25 cellular contexts compared by ENCODE assay signal in genomic region chr5:126982195-126982594, GRCh38. TPM values are rescaled to one million over a fixed set of nuclear protein-coding genes. Genes with fewer than 3 reads are reported as not detected.
DNase-seq lines count a peak whose midpoint lies in the region; ATAC-seq and TF ChIP-seq lines count a peak whose summit lies in the region.
"Had no signal": no experiment of that assay in that cellular context is flagged by ENCODE, and none has a peak within 500 bp of the region (broad histone marks: within the 10 kb centered on the region; RNA-seq: fewer than 3 reads in every experiment).

No MANE protein-coding gene starts in this region.

- H3K27me3 ChIP-seq in SJCRH30, result no peaks in the 10 kb centered on the region

- POLR2A ChIA-PET in T-cell (lab: Charles Lee) (interaction anchor here in 1 of 2 donors (0.6 to 0.9 kb wide), 3 partner anchors 12 to 154 kb away, joined by 3 to 6 read pairs (median 3); no protein-coding TSS in a partner anchor), HEK293T (lab: Yijun Ruan, JAX) (no interaction called here)

- CTCF ChIA-PET in T-cell (lab: Charles Lee) (interaction anchor here in 1 of 2 donors (0.5 kb wide), 2 partner anchors 9 to 10 kb away, joined by 3 to 7 read pairs; no protein-coding TSS in a partner anchor), HEK293T (lab: Yijun Ruan, JAX) (no interaction called here)

- no peak for TF ChIP-seq CTCF in endothelial cell (IDR thresholded peaks at IDR 0.05; ENCODE audit: unreplicated experiment)

- H3K4me3 Mint-ChIP-seq in endothelial cell (ENCODE audit: unreplicated experiment) (peak overlapping the region; percentile 73), T-cell (no peak overlapping the region)
- H3K4me3 Mint-ChIP-seq in stimulated activated memory B cell treated with anti-CD40 and anti-IgM and Interleukin-4, amounts not matched to agents 10 μg/mL and 1 μg/mL and 100 μg/mL, for 72 hours, result no peak overlapping the region
- H3K4me3 Mint-ChIP-seq: CD8-positive, alpha-beta memory T cell had no signal

- H3K27me3 Mint-ChIP-seq in endothelial cell (ENCODE audit: unreplicated experiment) (no peaks in the 10 kb centered on the region), T-cell (no peaks in the 10 kb centered on the region)
- no peaks in the 10 kb centered on the region for H3K27me3 Mint-ChIP-seq in stimulated activated memory B cell treated with anti-CD40 and anti-IgM and Interleukin-4, amounts not matched to agents 10 μg/mL and 1 μg/mL and 100 μg/mL, for 72 hours
- H3K27me3 Mint-ChIP-seq: CD8-positive, alpha-beta memory T cell had no signal

- H3K4me1 Mint-ChIP-seq in endothelial cell (ENCODE audit: unreplicated experiment) (peaks cover 28% of the 10 kb centered on the region), T-cell (peaks cover 29 to 40% (median 29%) of the 10 kb centered on the region in 3 donors)
- peaks cover 58% of the 10 kb centered on the region for H3K4me1 Mint-ChIP-seq in stimulated activated memory B cell treated with anti-CD40 and anti-IgM and Interleukin-4, amounts not matched to agents 10 μg/mL and 1 μg/mL and 100 μg/mL, for 72 hours

- no peaks in the 10 kb centered on the region for H3K9me3 ChIP-seq in SJCRH30 (replicated peaks)
- H3K9me3 ChIP-seq: HAP-1 had no signal

- DNase-seq in left ventricle myocardium superior, result no peak
- DNase-seq in Right ventricle myocardium superior, result no peak
- peak; percentile 25 to 63 for DNase-seq in SJCRH30
- no peak for DNase-seq in endothelial cell (ENCODE audit: low spot score)
- no peak for DNase-seq in T-cell
- DNase-seq in HEK293T (ENCODE audit: extremely low spot score), result no peak
- DNase-seq: C1 segment of cervical spinal cord; Calu3; CD8-positive, alpha-beta memory T cell; DMS153; DND-41; GOT3; Kasumi-1; NCI-H1092 treated with DMSO at 0.1 percent for 48 hours; NCI-H146; NCI-H1930; NCI-H2107; NCI-H446 treated with DMSO at 0.1 percent for 48 hours; NCI-H526; NCI-H82; NK-92 treated with Interleukin-12 subunit alpha and Interleukin-12 subunit beta, amount 100 ng/mL, for 24 hours; PC-9 had no signal

- H3K27ac Mint-ChIP-seq in endothelial cell (ENCODE audit: unreplicated experiment) (no peak overlapping the region), T-cell (no peak overlapping the region)
- peak overlapping the region; percentile 84 for H3K27ac Mint-ChIP-seq in stimulated activated memory B cell treated with anti-CD40 and anti-IgM and Interleukin-4, amounts not matched to agents 10 μg/mL and 1 μg/mL and 100 μg/mL, for 72 hours

- H3K9me3 Mint-ChIP-seq in endothelial cell (ENCODE audit: unreplicated experiment), result no peaks in the 10 kb centered on the region
- no peaks in the 10 kb centered on the region for H3K9me3 Mint-ChIP-seq in stimulated activated memory B cell treated with anti-CD40 and anti-IgM and Interleukin-4, amounts not matched to agents 10 μg/mL and 1 μg/mL and 100 μg/mL, for 72 hours
- H3K9me3 Mint-ChIP-seq in T-cell, result no peaks in the 10 kb centered on the region
- H3K9me3 Mint-ChIP-seq: CD8-positive, alpha-beta memory T cell had no signal

- peaks cover 5% of the 10 kb centered on the region for H3K4me1 ChIP-seq in SJCRH30

- intact Hi-C loops in left ventricle myocardium superior (cut with micrococcal nuclease) (no loop called here), Right ventricle myocardium superior (cut with DNase I) (no loop called here)

- no peak overlapping the region for H3K27ac ChIP-seq in SJCRH30
- H3K27ac ChIP-seq: PC-9 had no signal

- no peaks in the 10 kb centered on the region for H3K36me3 ChIP-seq in SJCRH30
- H3K36me3 ChIP-seq: HAP-1 had no signal

- ATAC-seq in left ventricle myocardium superior (peak; percentile 13), Right ventricle myocardium superior (ENCODE audit: poor library complexity) (no peak), HG02759 (IDR thresholded peaks at IDR 0.05; ENCODE audit: unreplicated experiment) (no peak), T-cell (replicated peaks in 1 of 4) (no peak)
- ATAC-seq in stimulated activated memory B cell treated with anti-CD40 and anti-IgM and Interleukin-4, amounts not matched to agents 10 μg/mL and 1 μg/mL and 100 μg/mL, for 72 hours, result no peak

- peaks cover under 1% of the 10 kb centered on the region for H3K36me3 Mint-ChIP-seq in endothelial cell (ENCODE audit: low read depth, unreplicated experiment)
- peaks cover 5% of the 10 kb centered on the region for H3K36me3 Mint-ChIP-seq in stimulated activated memory B cell treated with anti-CD40 and anti-IgM and Interleukin-4, amounts not matched to agents 10 μg/mL and 1 μg/mL and 100 μg/mL, for 72 hours
- H3K36me3 Mint-ChIP-seq in T-cell, result no peaks in the 10 kb centered on the region

- H3K4me3 ChIP-seq in SJCRH30, result no peak overlapping the region
- H3K4me3 ChIP-seq: HAP-1, PC-9 had no signal

TF ChIP-seq in HEK293T, 16 proteins besides CTCF, POLR2A, EP300 and RAD21:
- TF ChIP-seq ARNT (IDR thresholded peaks at IDR 0.05) (no peak), HDGF (IDR thresholded peaks at IDR 0.05; ENCODE audit: borderline replicate concordance) (no peak), FOXK2 (IDR thresholded peaks at IDR 0.05) (no peak), SP1 (IDR thresholded peaks at IDR 0.05) (no peak), FOXM1 (IDR thresholded peaks at IDR 0.05; ENCODE audit: borderline replicate concordance) (no peak), TARDBP (IDR thresholded peaks at IDR 0.05) (no peak), NFRKB (IDR thresholded peaks at IDR 0.05) (no peak), ELF4 (IDR thresholded peaks at IDR 0.05) (no peak), ZNF384 (IDR thresholded peaks at IDR 0.05) (no peak), LEF1 (IDR thresholded peaks at IDR 0.05; ENCODE audit: borderline replicate concordance) (no peak), CTBP1 (IDR thresholded peaks at IDR 0.05; ENCODE audit: borderline replicate concordance) (no peak)
TF ChIP-seq in HEK293T: peak in this region for 0.

RNA-seq across cellular contexts. Expression of gene MARCHF3, which starts 48.2 kb away (rescaled TPM):
- total RNA-seq in left ventricle myocardium superior (25.0 TPM), Right ventricle myocardium superior (26.6 TPM), endothelial cell (ENCODE audit: unreplicated experiment) (47.9 TPM), T-cell (1 to 10 TPM; 5.6 to 9.9 (median 7.6) TPM)
- total RNA-seq in SJCRH30 (2014; rRNA removed; shearing (Covaris generic)), result 35.0 and 40.8 TPM in 2 replicates

Comparison
In these comparisons a context has a peak if more than half of its experiments do, and no peak if none do; other contexts are left out.
1. DNase-seq: peak in SJCRH30 (2 of 2); none in left ventricle myocardium superior (single experiment), Right ventricle myocardium superior (single experiment), endothelial cell (single experiment), T-cell (0 of 34) and HEK293T (single experiment).